ENCODE assay signal across 7 cellular contexts in the genomic region with DNA sequence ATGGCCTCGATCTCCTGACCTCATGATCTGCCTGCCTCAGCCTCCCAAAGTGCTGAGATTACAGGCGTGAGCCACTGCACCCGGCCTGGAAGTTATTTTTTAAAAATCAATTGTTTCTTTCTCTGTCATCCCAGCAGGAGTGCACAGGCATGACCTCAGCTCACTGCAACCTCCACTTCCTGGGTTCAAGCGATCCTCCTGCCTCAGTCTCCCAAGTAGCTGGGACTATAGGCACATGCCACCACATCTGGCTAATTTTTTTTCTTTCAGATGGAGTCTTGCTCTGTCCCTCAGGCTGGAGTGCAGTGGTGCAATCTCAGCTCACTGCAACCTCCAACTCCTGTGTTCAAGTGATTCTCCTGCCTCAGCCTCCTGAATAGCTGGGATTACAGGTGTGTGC. TPM values are rescaled to one million over a fixed set of nuclear protein-coding genes. Genes with fewer than 3 reads are reported as not detected.
"Had no signal": no experiment of that assay in that cellular context is flagged by ENCODE, and none has a peak within 500 bp of the region (broad histone marks: within the 10 kb centered on the region; RNA-seq: fewer than 3 reads in every experiment).

No MANE protein-coding gene starts in this region.

RNA-seq across cellular contexts. Expression of gene ZG16, which starts 9.1 kb away (rescaled TPM):
- total RNA-seq: GM23248, GM23338, H1, H4, H7, H9, HFFc6 had no signal
- polyA plus RNA-seq: GM23248, GM23338, H1 had no signal
